In genomic region chr14:55707365-55707804, GRCh38 we compare ENCODE assay signal across 9 cellular contexts.
A peak's percentile ranks its signal among the peaks of the same experiment; 100 is the strongest.
DNase-seq lines count a peak whose midpoint lies in the region; ATAC-seq and TF ChIP-seq lines count a peak whose summit lies in the region.
"Had no signal": no experiment of that assay in that cellular context is flagged by ENCODE, and none has a peak within 500 bp of the region (broad histone marks: within the 10 kb centered on the region; RNA-seq: fewer than 3 reads in every experiment).

No MANE protein-coding gene starts in this region.

- intact Hi-C loops in gastrocnemius medialis (cut with DNase I; ENCODE audit: low total_unique reads), result loop anchor here (1.0 to 5.0 kb wide), 2 partner anchors 410 to 633 kb away; partner anchors contain the start of gene PELI2

- DNase-seq in Caki2 (ENCODE audit: low read depth) (peak; percentile 60), KBM-7 (peak; percentile 27), SK-N-DZ (ENCODE audit: low spot score) (peak; percentile 29), foreskin keratinocyte (peak in 1 of 2 donors; percentile 48), gastrocnemius medialis (no peak)
- no peak for DNase-seq in activated CD4-positive, CD25-positive, alpha-beta regulatory T cell treated with anti-CD3 and anti-CD28 coated beads, Interleukin-2, amount 50 U/mL, for 72 hours
- DNase-seq in activated CD8-positive, alpha-beta memory T cell treated with anti-CD3 and anti-CD28 coated beads, Interleukin-2, amount 50 U/mL, for 48 hours, result no peak
- DNase-seq: left cardiac atrium had no signal

- H3K4me1 ChIP-seq in foreskin keratinocyte (no peaks in the 10 kb centered on the region), gastrocnemius medialis (peaks cover under 1 to 3% of the 10 kb centered on the region in 2 donors)

- in situ Hi-C loops in Caki2 (cut with HindIII; ENCODE audit: low pct_unique_long_range_greater_than_20kb, low sequenced_read_pairs) (no loop called here), KBM-7 (cut with MboI; ENCODE audit: low pct_unique_long_range_greater_than_20kb, low sequenced_read_pairs) (loop anchor here (25.0 kb wide), 2 partner anchors 270 to 780 kb away; partner anchors contain the start of gene TBPL2), gastrocnemius medialis (cut with MboI; ENCODE audit: low sequenced_read_pairs in 4 of 4) (loop anchor here (10.0 to 25.0 kb wide), 4 partner anchors 627 to 755 kb away; no protein-coding TSS in a partner anchor)

- no peaks in the 10 kb centered on the region for H3K9me3 ChIP-seq in gastrocnemius medialis

- no peak overlapping the region for H3K27ac ChIP-seq in foreskin keratinocyte
- H3K27ac ChIP-seq in gastrocnemius medialis, result no peak overlapping the region

- TF ChIP-seq CTCF in foreskin keratinocyte (conservative IDR thresholded peaks at IDR 0.05), result peak; percentile 87
- peak; percentile 40 to 55 (median 53) for TF ChIP-seq CTCF in gastrocnemius medialis (IDR thresholded peaks at IDR 0.05 in 4 of 5, conservative IDR thresholded peaks at IDR 0.05 in 1 of 5)

- ATAC-seq in foreskin keratinocyte (peak; percentile 51), gastrocnemius medialis (peak; percentile 28 to 34), HG02642 (IDR thresholded peaks at IDR 0.05; ENCODE audit: poor library complexity, unreplicated experiment) (no peak)

- no peak overlapping the region for H3K4me3 ChIP-seq in gastrocnemius medialis

- no peaks in the 10 kb centered on the region for H3K27me3 ChIP-seq in foreskin keratinocyte
- H3K27me3 ChIP-seq in gastrocnemius medialis, result no peaks in the 10 kb centered on the region

- no peak for TF ChIP-seq POLR2A in gastrocnemius medialis (IDR thresholded peaks at IDR 0.05)

- H3K36me3 ChIP-seq in gastrocnemius medialis, result no peaks in the 10 kb centered on the region

Comparison
In these comparisons a context has a peak if more than half of its experiments do, and no peak if none do; other contexts are left out.
1. DNase-seq: peak in Caki2 (single experiment), KBM-7 (single experiment) and SK-N-DZ (single experiment); none in gastrocnemius medialis (0 of 2), activated CD4-positive, CD25-positive, alpha-beta regulatory T cell treated with anti-CD3 and anti-CD28 coated beads, Interleukin-2, amount 50 U/mL, for 72 hours (single experiment) and activated CD8-positive, alpha-beta memory T cell treated with anti-CD3 and anti-CD28 coated beads, Interleukin-2, amount 50 U/mL, for 48 hours (single experiment).